ENCODE assay signal across 12 cellular contexts in genomic region chr1:185257947-185258203, GRCh38. TPM values are rescaled to one million over a fixed set of nuclear protein-coding genes. Genes with fewer than 3 reads are reported as not detected.
DNase-seq lines count a peak whose midpoint lies in the region; ATAC-seq and TF ChIP-seq lines count a peak whose summit lies in the region.
"Had no signal": no experiment of that assay in that cellular context is flagged by ENCODE, and none has a peak within 500 bp of the region (broad histone marks: within the 10 kb centered on the region; RNA-seq: fewer than 3 reads in every experiment).

No MANE protein-coding gene starts in this region.

- CTCF ChIA-PET in CD8-positive, alpha-beta memory T cell (lab: Charles Lee): no interaction called here
- CTCF ChIA-PET in IMR-90 (lab: Yijun Ruan, JAX): no interaction called here
- CTCF ChIA-PET in CD8-positive, alpha-beta T cell (lab: Charles Lee): interaction anchor here (0.8 to 1.7 kb wide), 3 partner anchors 14 to 88 kb away, joined by 3 to 5 read pairs (median 3); partner anchors contain the start of gene IVNS1ABP

- WGBS in IMR-90 (ENCODE audit: extremely low coverage in 2 of 2, insufficient read length in 1 of 2), 2 experiments: no CpG with 5 or more reads among the region's 2 CpGs

- BruUV-seq in IMR-90 (replicated peaks; lab: Mats Ljungman, UMichigan): no TSS peak

- in situ Hi-C loops in IMR-90 (cut with MboI; ENCODE audit: low sequenced_read_pairs): no loop called here

- H3K27me3 ChIP-seq in CD8-positive, alpha-beta memory T cell (ENCODE audit: insufficient read depth, low read length, poor library complexity, severe bottlenecking): no peaks in the 10 kb centered on the region
- H3K27me3 ChIP-seq in IMR-90 (ENCODE audit: control insufficient read depth, insufficient read depth, low read length): no peaks in the 10 kb centered on the region
- no peaks in the 10 kb centered on the region for H3K27me3 ChIP-seq in kidney epithelial cell (ENCODE audit: control insufficient read depth, insufficient read depth, low read length)
- H3K27me3 ChIP-seq in MM.1S (replicated peaks; ENCODE audit: insufficient read depth, low read length): no peaks in the 10 kb centered on the region
- no peaks in the 10 kb centered on the region for H3K27me3 ChIP-seq in CD8-positive, alpha-beta T cell (ENCODE audit: insufficient read depth, low read length)
- H3K27me3 ChIP-seq: cardiac muscle cell had no signal

- H3K9me2 ChIP-seq in MM.1S (replicated peaks; ENCODE audit: insufficient read depth, low read length): no peaks in the 10 kb centered on the region

- H2BK5ac ChIP-seq in IMR-90 (ENCODE audit: low read depth, low read length, poor library complexity, severe bottlenecking): no peak overlapping the region

- H3K14ac ChIP-seq in IMR-90 (replicated peaks; ENCODE audit: low read depth, low read length): no peak overlapping the region

- H2AFZ ChIP-seq in IMR-90 (replicated peaks; ENCODE audit: low read length, poor library complexity) (no peak overlapping the region), MM.1S (ENCODE audit: low read length) (no peak overlapping the region)

- peak overlapping the region in 5 of 7 donors; percentile 30 to 83 (median 74) for H3K4me3 Mint-ChIP-seq in CD8-positive, alpha-beta memory T cell
- H3K4me3 Mint-ChIP-seq in CD8-positive, alpha-beta T cell: no peak overlapping the region
- no peak overlapping the region for H3K4me3 Mint-ChIP-seq in natural killer cell treated with Interleukin-12 subunit alpha and Interleukin-12 subunit beta and Interleukin-15 and Interleukin-18, amount 100 ng/mL, for 72 hours

- peaks cover 0 to 5% (median 2%) of the 10 kb centered on the region in 3 donors for H3K36me3 Mint-ChIP-seq in CD8-positive, alpha-beta memory T cell
- H3K36me3 Mint-ChIP-seq in CD8-positive, alpha-beta T cell: peaks cover 2% of the 10 kb centered on the region
- H3K36me3 Mint-ChIP-seq in natural killer cell treated with Interleukin-12 subunit alpha and Interleukin-12 subunit beta and Interleukin-15 and Interleukin-18, amount 100 ng/mL, for 72 hours: peaks cover 5% of the 10 kb centered on the region

- peaks cover 0 to 2% of the 10 kb centered on the region in 2 donors for H3K27me3 Mint-ChIP-seq in CD8-positive, alpha-beta memory T cell
- no peaks in the 10 kb centered on the region for H3K27me3 Mint-ChIP-seq in CD8-positive, alpha-beta T cell (ENCODE audit: low read depth)
- H3K27me3 Mint-ChIP-seq in natural killer cell treated with Interleukin-12 subunit alpha and Interleukin-12 subunit beta and Interleukin-15 and Interleukin-18, amount 100 ng/mL, for 72 hours: no peaks in the 10 kb centered on the region

- H3K9ac ChIP-seq in IMR-90 (ENCODE audit: low read depth, low read length) (no peak overlapping the region), MM.1S (ENCODE audit: low read length) (no peak overlapping the region)

- H3K4me1 Mint-ChIP-seq in CD8-positive, alpha-beta memory T cell: peaks cover 15 to 23% (median 21%) of the 10 kb centered on the region in 3 donors
- H3K4me1 Mint-ChIP-seq in CD8-positive, alpha-beta T cell (ENCODE audit: low read depth): peaks cover 19% of the 10 kb centered on the region
- no peaks in the 10 kb centered on the region for H3K4me1 Mint-ChIP-seq in natural killer cell treated with Interleukin-12 subunit alpha and Interleukin-12 subunit beta and Interleukin-15 and Interleukin-18, amount 100 ng/mL, for 72 hours (ENCODE audit: low read depth in 2 of 2)

- H2BK15ac ChIP-seq in IMR-90 (ENCODE audit: low read depth, low read length): no peak overlapping the region

- no peaks in the 10 kb centered on the region for H3K4me1 ChIP-seq in CD8-positive, alpha-beta memory T cell (ENCODE audit: insufficient read depth, low read length)
- H3K4me1 ChIP-seq in IMR-90 (ENCODE audit: control insufficient read depth, insufficient read depth, low read length) (peaks cover 5% of the 10 kb centered on the region; the same call in 1 of the 2 replicates), MM.1S (ENCODE audit: low read length) (no peaks in the 10 kb centered on the region)
- no peaks in the 10 kb centered on the region for H3K4me1 ChIP-seq in CD8-positive, alpha-beta T cell (ENCODE audit: insufficient read depth, low read length)

- H2BK120ac ChIP-seq in IMR-90 (ENCODE audit: low read depth, low read length): no peak overlapping the region

- no peak for TF ChIP-seq POLR2A in IMR-90 (IDR thresholded peaks at IDR 0.05; ENCODE audit: low read depth, low read length)

- TF ChIP-seq CTCF in IMR-90 (conservative IDR thresholded peaks at IDR 0.05; ENCODE audit: low read depth, low read length) (no peak), kidney epithelial cell (IDR thresholded peaks at IDR 0.05; ENCODE audit: insufficient read depth, low read length, poor library complexity, severe bottlenecking) (no peak), MM.1S (IDR thresholded peaks at IDR 0.05; ENCODE audit: low read length) (no peak)
- TF ChIP-seq CTCF in CD8-positive, alpha-beta T cell (IDR thresholded peaks at IDR 0.05): no peak

- H3K27ac ChIP-seq in CD8-positive, alpha-beta memory T cell (ENCODE audit: low read depth, low read length): no peak overlapping the region
- H3K27ac ChIP-seq in IMR-90 (ENCODE audit: insufficient read depth, low read length) (no peak overlapping the region), MM.1S (ENCODE audit: low read length) (no peak overlapping the region)
- H3K27ac ChIP-seq in CD8-positive, alpha-beta T cell (ENCODE audit: low read depth, low read length): no peak overlapping the region
- H3K27ac ChIP-seq: cardiac muscle cell, psoas muscle, VCaP had no signal

- no peaks in the 10 kb centered on the region for H3K9me1 ChIP-seq in IMR-90 (ENCODE audit: insufficient read depth, low read length)

- no peaks in the 10 kb centered on the region for H3K79me1 ChIP-seq in IMR-90 (ENCODE audit: low read depth in 1 of 2, low read length in 2 of 2)

- H2AK5ac ChIP-seq in IMR-90 (ENCODE audit: low read depth, low read length): no peak overlapping the region

- no peak overlapping the region for H3K23ac ChIP-seq in IMR-90 (ENCODE audit: low read depth, low read length)

- no peak for TF ChIP-seq RAD21 in IMR-90 (IDR thresholded peaks at IDR 0.05; ENCODE audit: low read length)

- no peak overlapping the region for H2BK20ac ChIP-seq in IMR-90 (ENCODE audit: low read depth, low read length)

- H3K18ac ChIP-seq in IMR-90 (ENCODE audit: low read depth, low read length): no peak overlapping the region

- no peak overlapping the region for H3K4me3 ChIP-seq in CD8-positive, alpha-beta memory T cell (ENCODE audit: low read length)
- no peak overlapping the region for H3K4me3 ChIP-seq in IMR-90 (ENCODE audit: insufficient read depth, low read depth, low read length)
- H3K4me3 ChIP-seq in kidney epithelial cell (ENCODE audit: low read depth, low read length): no peak overlapping the region
- no peak overlapping the region for H3K4me3 ChIP-seq in MM.1S (ENCODE audit: low read length)
- no peak overlapping the region for H3K4me3 ChIP-seq in CD8-positive, alpha-beta T cell (ENCODE audit: low read depth, low read length)
- H3K4me3 ChIP-seq: cardiac muscle cell, psoas muscle had no signal

- POLR2A ChIA-PET in CD8-positive, alpha-beta memory T cell (lab: Charles Lee): no interaction called here
- POLR2A ChIA-PET in IMR-90 (lab: Charles Lee; ENCODE audit: unreplicated experiment): no interaction called here
- POLR2A ChIA-PET in CD8-positive, alpha-beta T cell (lab: Charles Lee): interaction anchor here (2.1 kb wide), 1 partner anchor 23 kb away, joined by 7 read pairs; no protein-coding TSS in a partner anchor

- no peak overlapping the region for H3K56ac ChIP-seq in IMR-90 (ENCODE audit: extremely low read depth, insufficient read depth, low read length)

- H3K4ac ChIP-seq in IMR-90 (ENCODE audit: low read depth, low read length): no peak overlapping the region

- peaks cover 0 to 5% (median 3%) of the 10 kb centered on the region in 5 donors for H3K9me3 Mint-ChIP-seq in CD8-positive, alpha-beta memory T cell
- H3K9me3 Mint-ChIP-seq in CD8-positive, alpha-beta T cell: no peaks in the 10 kb centered on the region
- peaks cover 4% of the 10 kb centered on the region for H3K9me3 Mint-ChIP-seq in natural killer cell treated with Interleukin-12 subunit alpha and Interleukin-12 subunit beta and Interleukin-15 and Interleukin-18, amount 100 ng/mL, for 72 hours

- dilution Hi-C loops in IMR-90 (cut with HindIII; ENCODE audit: low sequenced_read_pairs, unreplicated experiment): no loop called here

- H2AK9ac ChIP-seq in IMR-90 (replicated peaks; ENCODE audit: low read depth, low read length, poor library complexity): no peak overlapping the region

- H3K9me3 ChIP-seq in CD8-positive, alpha-beta memory T cell (ENCODE audit: low read length): no peaks in the 10 kb centered on the region
- H3K9me3 ChIP-seq in IMR-90 (ENCODE audit: control insufficient read depth, insufficient read depth, low read length) (no peaks in the 10 kb centered on the region), MM.1S (replicated peaks; ENCODE audit: insufficient read depth, low read length) (no peaks in the 10 kb centered on the region)
- no peaks in the 10 kb centered on the region for H3K9me3 ChIP-seq in CD8-positive, alpha-beta T cell (ENCODE audit: low read length)
- H3K9me3 ChIP-seq: psoas muscle had no signal

- H3K4me2 ChIP-seq in IMR-90 (ENCODE audit: low read depth, low read length): no peak overlapping the region
- H3K4me2 ChIP-seq in MM.1S (ENCODE audit: low read depth, low read length): no peak overlapping the region

- no peak overlapping the region for H4K5ac ChIP-seq in IMR-90 (ENCODE audit: low read depth, low read length)

- intact Hi-C loops in IMR-90 (cut with micrococcal nuclease): no loop called here
- intact Hi-C loops in CD8-positive, alpha-beta T cell (cut with DNase I, micrococcal nuclease): loop anchor here in 1 of 2 experiments (2.0 kb wide), 1 partner anchor 23 kb away; no protein-coding TSS in a partner anchor

- no peak for DNase-seq in CD8-positive, alpha-beta memory T cell
- DNase-seq in IMR-90 (peak; percentile 17), amniotic epithelial cell (ENCODE audit: low read depth) (peak; percentile 51), kidney epithelial cell (ENCODE audit: low read depth) (peak; percentile 39), MM.1S (no peak), T1000 (lab: John Stamatoyannopoulos, UW) (no peak)
- no peak for DNase-seq in CD8-positive, alpha-beta T cell
- no peak for DNase-seq in natural killer cell treated with Interleukin-12 subunit alpha and Interleukin-12 subunit beta and Interleukin-15 and Interleukin-18, amount 100 ng/mL, for 72 hours (ENCODE audit: low spot score)
- DNase-seq: NCI-H1092 treated with DMSO at 0.1 percent for 48 hours, psoas muscle had no signal

- H3F3A ChIP-seq in MM.1S (ENCODE audit: insufficient read depth, low read length): no peaks in the 10 kb centered on the region

- ATAC-seq in IMR-90 (ENCODE audit: low read depth): no peak
- no peak for ATAC-seq in CD8-positive, alpha-beta T cell
- no peak for ATAC-seq in natural killer cell treated with Interleukin-12 subunit alpha and Interleukin-12 subunit beta and Interleukin-15 and Interleukin-18, amount 100 ng/mL, for 72 hours
- ATAC-seq: psoas muscle had no signal

- H3K27ac Mint-ChIP-seq in CD8-positive, alpha-beta memory T cell: peak overlapping the region in 5 of 8 donors; percentile 34 to 91 (median 70)
- no peak overlapping the region for H3K27ac Mint-ChIP-seq in CD8-positive, alpha-beta T cell
- H3K27ac Mint-ChIP-seq in natural killer cell treated with Interleukin-12 subunit alpha and Interleukin-12 subunit beta and Interleukin-15 and Interleukin-18, amount 100 ng/mL, for 72 hours: no peak overlapping the region

- H4K20me1 ChIP-seq in IMR-90 (ENCODE audit: insufficient read depth, low read length) (no peaks in the 10 kb centered on the region), MM.1S (ENCODE audit: insufficient read depth, low read length) (no peaks in the 10 kb centered on the region)

- no peak overlapping the region for H4K91ac ChIP-seq in IMR-90 (ENCODE audit: insufficient read depth, low read depth, low read length)

- H4K8ac ChIP-seq in IMR-90 (ENCODE audit: low read depth in 2 of 2, low read length in 2 of 2): no peak overlapping the region

- no peaks in the 10 kb centered on the region for H3K36me3 ChIP-seq in CD8-positive, alpha-beta memory T cell (ENCODE audit: insufficient read depth, low read length)
- no peaks in the 10 kb centered on the region for H3K36me3 ChIP-seq in IMR-90 (ENCODE audit: control insufficient read depth, insufficient read depth, low read length)
- H3K36me3 ChIP-seq in kidney epithelial cell (ENCODE audit: control insufficient read depth, insufficient read depth, low read length): no peaks in the 10 kb centered on the region
- no peaks in the 10 kb centered on the region for H3K36me3 ChIP-seq in MM.1S (replicated peaks; ENCODE audit: insufficient read depth, low read length)
- H3K36me3 ChIP-seq in CD8-positive, alpha-beta T cell (ENCODE audit: insufficient read depth, low read length): no peaks in the 10 kb centered on the region
- H3K36me3 ChIP-seq: cardiac muscle cell had no signal

- H3K79me2 ChIP-seq in MM.1S (ENCODE audit: low read length): no peaks in the 10 kb centered on the region

RNA-seq across cellular contexts. Expression of gene IVNS1ABP, which starts 59.2 kb away (rescaled TPM):
- total RNA-seq in CD8-positive, alpha-beta memory T cell: 100 to 1,000 TPM; 205 to 208 TPM
- polyA plus RNA-seq in CD8-positive, alpha-beta memory T cell: 51.7 TPM
- total RNA-seq in IMR-90 (2012; rRNA removed) (26.7 and 41.9 TPM in 2 replicates), kidney epithelial cell (69.3 and 73.8 TPM in 2 replicates)
- 18.3 and 21.8 TPM in 2 replicates for polyA plus RNA-seq in IMR-90 (2012; rRNA removed)
- polyA plus RNA-seq in IMR-90 (2012; cell fraction: cytosol; rRNA removed): 3.4 and 5.5 TPM in 2 replicates
- polyA plus RNA-seq in IMR-90 (2012; cell fraction: nucleus; rRNA removed; ENCODE audit: low replicate concordance): 14.2 and 60.5 TPM in 2 replicates
- 100 to 1,000 TPM; 227 to 237 TPM for total RNA-seq in CD8-positive, alpha-beta T cell
- total RNA-seq in natural killer cell treated with Interleukin-12 subunit alpha and Interleukin-12 subunit beta and Interleukin-15 and Interleukin-18, amount 100 ng/mL, for 72 hours: 100 to 1,000 TPM; 744 to 950 TPM

Comparison
In these comparisons a context has a peak if more than half of its experiments do, and no peak if none do; other contexts are left out.
1. DNase-seq: peak in IMR-90 (single experiment), amniotic epithelial cell (single experiment) and kidney epithelial cell (single experiment); none in CD8-positive, alpha-beta memory T cell (0 of 5), MM.1S (single experiment), CD8-positive, alpha-beta T cell (0 of 7), T1000 (single experiment) and natural killer cell treated with Interleukin-12 subunit alpha and Interleukin-12 subunit beta and Interleukin-15 and Interleukin-18, amount 100 ng/mL, for 72 hours (single experiment).
2. H3K27ac Mint-ChIP-seq: peak in CD8-positive, alpha-beta memory T cell (5 of 8); none in CD8-positive, alpha-beta T cell (single experiment) and natural killer cell treated with Interleukin-12 subunit alpha and Interleukin-12 subunit beta and Interleukin-15 and Interleukin-18, amount 100 ng/mL, for 72 hours (0 of 2).
3. H3K4me3 Mint-ChIP-seq: peak in CD8-positive, alpha-beta memory T cell (5 of 7); none in CD8-positive, alpha-beta T cell (single experiment) and natural killer cell treated with Interleukin-12 subunit alpha and Interleukin-12 subunit beta and Interleukin-15 and Interleukin-18, amount 100 ng/mL, for 72 hours (single experiment).